In the genomic region with DNA sequence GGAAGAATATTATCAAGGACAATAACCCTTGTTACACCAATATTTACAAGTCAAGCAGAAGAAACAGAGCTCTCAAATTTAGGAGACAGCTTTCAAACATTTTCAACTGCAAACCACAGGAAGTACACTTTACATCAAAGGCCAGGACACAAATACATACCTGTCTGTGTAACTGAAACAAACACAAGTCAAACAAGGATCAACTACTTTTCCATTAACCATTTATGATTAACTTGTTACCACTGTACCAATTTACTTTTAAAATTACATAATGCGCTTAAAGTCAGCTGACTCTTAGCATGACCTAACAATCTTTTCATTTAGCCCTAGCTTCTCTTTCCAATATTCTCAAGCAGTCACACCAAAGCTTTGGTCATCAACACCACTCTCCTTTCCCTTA, we compare ENCODE assay signal across 13 cellular contexts. TPM values are rescaled to one million over a fixed set of nuclear protein-coding genes. Genes with fewer than 3 reads are reported as not detected.
DNase-seq lines count a peak whose midpoint lies in the region; ATAC-seq lines count a peak whose summit lies in the region.
"Had no signal": no experiment of that assay in that cellular context is flagged by ENCODE, and none has a peak within 500 bp of the region (broad histone marks: within the 10 kb centered on the region; RNA-seq: fewer than 3 reads in every experiment).

No MANE protein-coding gene starts in this region.

- H3K4me1 Mint-ChIP-seq in T-helper 1 cell treated with Interleukin-12 subunit alpha and Interleukin-12 subunit beta and Interleukin-4 antibody, amounts not matched to agents 30 μg/mL and 1 μg/mL, for 36 hours (ENCODE audit: low read depth) = peaks cover 31% of the 10 kb centered on the region
- peaks cover 33 to 65% (median 60%) of the 10 kb centered on the region in 4 donors for H3K4me1 Mint-ChIP-seq in naive thymus-derived CD8-positive, alpha-beta T cell

- DNase-seq in naive thymus-derived CD8-positive, alpha-beta T cell = peak in 2 of 10 donors; percentile 11 to 30
- DNase-seq in NCI-H2029 (lab: John Stamatoyannopoulos, UW) = no peak
- DNase-seq in HuH-7 (ENCODE audit: low spot score) = no peak
- DNase-seq: activated naive CD4-positive, alpha-beta T cell treated with Interleukin-2 at 50 U/mL for 16 hours; DMS79; heart left ventricle; IMR-90; NCI-H187; posterior cingulate gyrus had no signal

- peak overlapping the region; percentile 22 for H3K4me3 Mint-ChIP-seq in T-helper 1 cell treated with Interleukin-12 subunit alpha and Interleukin-12 subunit beta and Interleukin-4 antibody, amounts not matched to agents 30 μg/mL and 1 μg/mL, for 36 hours
- peak overlapping the region in 9 of 10 donors; percentile 4 to 67 (median 49) for H3K4me3 Mint-ChIP-seq in naive thymus-derived CD8-positive, alpha-beta T cell

- peak overlapping the region; percentile 9 for H3K27ac Mint-ChIP-seq in T-helper 1 cell treated with Interleukin-12 subunit alpha and Interleukin-12 subunit beta and Interleukin-4 antibody, amounts not matched to agents 30 μg/mL and 1 μg/mL, for 36 hours
- peak overlapping the region in 7 of 10 donors; percentile 22 to 86 (median 40) for H3K27ac Mint-ChIP-seq in naive thymus-derived CD8-positive, alpha-beta T cell

- no peaks in the 10 kb centered on the region for H3K27me3 Mint-ChIP-seq in T-helper 1 cell treated with Interleukin-12 subunit alpha and Interleukin-12 subunit beta and Interleukin-4 antibody, amounts not matched to agents 30 μg/mL and 1 μg/mL, for 36 hours (ENCODE audit: low read depth)
- no peaks in the 10 kb centered on the region for H3K27me3 Mint-ChIP-seq in naive thymus-derived CD8-positive, alpha-beta T cell

- peak; percentile 68 for ATAC-seq in GM18861 (IDR thresholded peaks at IDR 0.05; ENCODE audit: unreplicated experiment)
- peak; percentile 66 for ATAC-seq in GM21619 (IDR thresholded peaks at IDR 0.05; ENCODE audit: unreplicated experiment)
- peak in 1 of 2 donors; percentile 63 for ATAC-seq in naive thymus-derived CD8-positive, alpha-beta T cell
- ATAC-seq in GM21367 (IDR thresholded peaks at IDR 0.05; ENCODE audit: unreplicated experiment) = no peak

- POLR2A ChIA-PET in naive thymus-derived CD8-positive, alpha-beta T cell (lab: Charles Lee) = interaction anchor here (1.0 to 1.6 kb wide), 2 partner anchors 43 to 44 kb away, joined by 3 read pairs; partner anchors contain the start of gene TRIM33

- no peaks in the 10 kb centered on the region for H3K9me3 Mint-ChIP-seq in T-helper 1 cell treated with Interleukin-12 subunit alpha and Interleukin-12 subunit beta and Interleukin-4 antibody, amounts not matched to agents 30 μg/mL and 1 μg/mL, for 36 hours
- peaks cover 0 to 2% (median 0%) of the 10 kb centered on the region in 9 donors for H3K9me3 Mint-ChIP-seq in naive thymus-derived CD8-positive, alpha-beta T cell

- peaks cover 6% of the 10 kb centered on the region for H3K36me3 Mint-ChIP-seq in T-helper 1 cell treated with Interleukin-12 subunit alpha and Interleukin-12 subunit beta and Interleukin-4 antibody, amounts not matched to agents 30 μg/mL and 1 μg/mL, for 36 hours (ENCODE audit: low read depth)
- H3K36me3 Mint-ChIP-seq in naive thymus-derived CD8-positive, alpha-beta T cell = peaks cover 0 to 29% (median 4%) of the 10 kb centered on the region in 3 donors

RNA-seq across cellular contexts. Expression of gene TRIM33, which starts 43.5 kb away (rescaled TPM):
- total RNA-seq in naive thymus-derived CD8-positive, alpha-beta T cell = 10 to 100 TPM; 57.5 to 58.6 TPM
- polyA plus RNA-seq in naive thymus-derived CD8-positive, alpha-beta T cell = 10 to 100 TPM; 18.2 to 32.2 (median 23.2) TPM
